ENCODE assay signal across 9 cellular contexts in genomic region chr14:21525995-21526671, GRCh38. TPM values are rescaled to one million over a fixed set of nuclear protein-coding genes. Genes with fewer than 3 reads are reported as not detected.
DNase-seq lines count a peak whose midpoint lies in the region; ATAC-seq, FAIRE-seq and TF ChIP-seq lines count a peak whose summit lies in the region.
"Had no signal": no experiment of that assay in that cellular context is flagged by ENCODE, and none has a peak within 500 bp of the region (broad histone marks: within the 10 kb centered on the region; RNA-seq: fewer than 3 reads in every experiment).

SALL2 (minus strand) TSS chr14:21526346; CDS start chr14:21526127, 219 bp downstream.

- H2BK120ac ChIP-seq in H1 (replicated peaks; ENCODE audit: low read depth, low read length) (peak within 1 kb of the TSS; percentile 91), mesenchymal stem cell (ENCODE audit: low read depth, low read length) (peak within 1 kb of the TSS; percentile 12)

- H2BK15ac ChIP-seq in H1 (ENCODE audit: low read length) (peak within 1 kb of the TSS; percentile 67; the same call in 1 of the 2 replicates), mesenchymal stem cell (ENCODE audit: low read depth, poor library complexity, severe bottlenecking) (no peak within 1 kb of the TSS)

- H3K4me3 ChIP-seq in H1 (ENCODE audit: extremely low read depth in 1 of 4, insufficient read depth in 2 of 4, low read depth in 3 of 4, low read length in 4 of 4) (peak within 1 kb of the TSS; percentile 50 to 82 (median 71)), mesenchymal stem cell (ENCODE audit: insufficient read depth in 1 of 2, low read depth in 1 of 2, low read length in 2 of 2) (peak within 1 kb of the TSS; percentile 75 to 76)

- no peaks in the 10 kb centered on the region for H3K27me3 ChIP-seq in H1 (replicated peaks in 1 of 4; ENCODE audit: control insufficient read depth in 3 of 4, extremely low read depth in 1 of 4, insufficient read depth in 3 of 4, low read length in 3 of 4)
- H3K27me3 ChIP-seq in mesenchymal stem cell (ENCODE audit: control insufficient read depth in 1 of 2, insufficient read depth in 1 of 2, low read length in 2 of 2) = peaks cover 7 to 25% of the 10 kb centered on the region in 2 experiments

- H3K14ac ChIP-seq in H1 (ENCODE audit: insufficient read length) = peak within 1 kb of the TSS; percentile 34
- H3K14ac ChIP-seq in mesenchymal stem cell (ENCODE audit: low read length in 2 of 2) = peak within 1 kb of the TSS in 1 of 2 experiments; percentile 68

- peak within 1 kb of the TSS; percentile 78 for H3K56ac ChIP-seq in H1 (replicated peaks; ENCODE audit: insufficient read length, low read depth, low read length)

- peaks cover 1 to 30% of the 10 kb centered on the region in 2 experiments for H4K20me1 ChIP-seq in H1 (replicated peaks in 1 of 2; ENCODE audit: control insufficient read depth in 1 of 2, insufficient read depth in 2 of 2, low read length in 2 of 2)

- H3K4ac ChIP-seq in H1 (replicated peaks; ENCODE audit: insufficient read length, low read depth, low read length) (peak within 1 kb of the TSS; percentile 75), mesenchymal stem cell (ENCODE audit: low read depth in 1 of 2, low read length in 2 of 2) (peak within 1 kb of the TSS in 1 of 2 experiments; percentile 81)

- no peak for FAIRE-seq in H1 (lab: Jason Lieb, UNC)
- FAIRE-seq: G401.6 had no signal

- peaks cover 14 to 69% (median 42%) of the 10 kb centered on the region in 4 experiments for H3K4me1 ChIP-seq in H1 (replicated peaks in 1 of 4; ENCODE audit: control insufficient read depth in 3 of 4, insufficient read depth in 4 of 4, low read length in 3 of 4)
- peaks cover 24% of the 10 kb centered on the region for H3K4me1 ChIP-seq in mesenchymal stem cell (ENCODE audit: control insufficient read depth, insufficient read depth, low read depth, low read length)

- H3K36me3 ChIP-seq in H1 (ENCODE audit: control insufficient read depth in 2 of 4, insufficient read depth in 4 of 4, low read length in 3 of 4) (peaks cover 24 to 67% (median 36%) of the 10 kb centered on the region in 4 experiments), mesenchymal stem cell (ENCODE audit: control insufficient read depth in 1 of 2, insufficient read depth in 2 of 2, low read depth in 1 of 2, low read length in 2 of 2) (peaks cover 0 to 30% of the 10 kb centered on the region in 2 experiments)

- H2AFZ ChIP-seq in H1 (ENCODE audit: low read length) (no peak within 1 kb of the TSS), mesenchymal stem cell (ENCODE audit: low read depth, low read length) (peak within 1 kb of the TSS; percentile 68)

- DNase-seq in ACHN = peak; percentile 68
- DNase-seq in NCI-H226 = peak; percentile 26
- peak; percentile 37 to 50 for DNase-seq in activated CD8-positive, alpha-beta memory T cell treated with anti-CD3 and anti-CD28 coated beads for 4 hours (ENCODE audit: low read depth in 2 of 2)
- DNase-seq in H1 (ENCODE audit: low read depth in 1 of 2, low spot score in 2 of 2) = peak; percentile 93 to 97
- peak; percentile 74 for DNase-seq in mesenchymal stem cell
- peak; percentile 45 for DNase-seq in stimulated activated CD8-positive, alpha-beta memory T cell treated with anti-CD3 and anti-CD28 coated beads, Interleukin-12 subunit alpha, Interleukin-12 subunit beta, amount 100 ng/mL, for 24 hours (ENCODE audit: extremely low read depth)
- no peak for DNase-seq in SIG-M5 treated with dmso at 0.1 percent for 504 hours (lab: John Stamatoyannopoulos, UW; ENCODE audit: unreplicated experiment)

- H3K23ac ChIP-seq in H1 (ENCODE audit: insufficient read length) = no peak within 1 kb of the TSS
- no peak within 1 kb of the TSS for H3K23ac ChIP-seq in mesenchymal stem cell (ENCODE audit: low read length in 2 of 2)

- H4K91ac ChIP-seq in H1 (replicated peaks; ENCODE audit: insufficient read length, low read length) (peak within 1 kb of the TSS; percentile 96), mesenchymal stem cell (ENCODE audit: low read length) (peak within 1 kb of the TSS; percentile 27)

- peak within 1 kb of the TSS; percentile 90 for H4K8ac ChIP-seq in H1 (ENCODE audit: extremely low read depth, insufficient read depth, low read length)
- peak within 1 kb of the TSS; percentile 68 for H4K8ac ChIP-seq in mesenchymal stem cell (ENCODE audit: low read length)

- H2BK12ac ChIP-seq in H1 (ENCODE audit: low read depth, low read length) (peak within 1 kb of the TSS; percentile 99), mesenchymal stem cell (ENCODE audit: low read length in 2 of 2) (no peak within 1 kb of the TSS)

- POLR2A ChIA-PET in H1 (lab: Charles Lee; ENCODE audit: partially characterized antibody) = interaction anchor here (0.6 to 32.5 kb wide), 24 partner anchors 7 to 217 kb away, joined by 3 to 769 read pairs (median 6); partner anchors contain the start of genes METTL3, RAB2B, SALL2 and TOX4

- TF ChIP-seq POLR2A in H1 (IDR thresholded peaks at IDR 0.05; ENCODE audit: control extremely low read depth in 1 of 2, low read depth in 2 of 2, low read length in 2 of 2) = peak; percentile 36 to 85

- H3K9me3 ChIP-seq in H1 (ENCODE audit: insufficient read depth in 2 of 2, low read depth in 1 of 2, low read length in 1 of 2) (no peaks in the 10 kb centered on the region), mesenchymal stem cell (ENCODE audit: control insufficient read depth, low read length) (no peaks in the 10 kb centered on the region)

- 0% methylated on average over 1 of the region's 42 CpGs; no CpG with 5 or more reads in 1 of the 2 experiments for WGBS in H1 (ENCODE audit: extremely low coverage in 1 of 2, insufficient coverage in 1 of 2, insufficient read length in 1 of 2, insufficient replicate concordance in 2 of 2, low coverage in 1 of 2, low lambda C conversion rate in 2 of 2, missing lambda C conversion rate in 1 of 2), 2 experiments
- 0% methylated on average over 22 of the region's 42 CpGs for WGBS in mesenchymal stem cell

- TF ChIP-seq EP300 in H1 (IDR thresholded peaks at IDR 0.05; ENCODE audit: borderline replicate concordance in 1 of 2, low read depth in 2 of 2, low read length in 2 of 2) = peak in 1 of 2 experiments; percentile 87; a peak in 1 of 3 replicates

- TF ChIP-seq CTCF in H1 (IDR thresholded peaks at IDR 0.05; ENCODE audit: control extremely low read depth in 1 of 3, insufficient read depth in 1 of 3, low read depth in 1 of 3, low read length in 3 of 3) = no peak

- peak within 1 kb of the TSS; percentile 97 for H4K5ac ChIP-seq in H1 (ENCODE audit: insufficient read length, low read depth, low read length)

- CTCF ChIA-PET in H1 (lab: Charles Lee; ENCODE audit: partially characterized antibody) = interaction anchor here (0.7 to 7.6 kb wide), 14 partner anchors 8 to 88 kb away, joined by 3 to 59 read pairs (median 6); partner anchors contain the start of genes METTL3, RAB2B and TOX4

- H2AK5ac ChIP-seq in H1 (ENCODE audit: low read depth, low read length) = peak within 1 kb of the TSS; percentile 70; the same call in 1 of the 2 replicates
- peak within 1 kb of the TSS; percentile 91 for H2AK5ac ChIP-seq in mesenchymal stem cell (ENCODE audit: low read length, severe bottlenecking)

- peak within 1 kb of the TSS; percentile 97 for H2BK5ac ChIP-seq in H1 (ENCODE audit: low read depth, low read length)
- peak within 1 kb of the TSS; percentile 53 for H2BK5ac ChIP-seq in mesenchymal stem cell (ENCODE audit: low read depth, low read length, poor library complexity, severe bottlenecking)

- TF ChIP-seq RAD21 in H1 (IDR thresholded peaks at IDR 0.05 in 1 of 2, conservative IDR thresholded peaks at IDR 0.05 in 1 of 2; ENCODE audit: low read depth in 2 of 2, low read length in 2 of 2) = peak in 1 of 2 experiments; percentile 16; a peak in 1 of 4 replicates

- peaks cover 19 to 78% of the 10 kb centered on the region in 2 experiments for H3K79me2 ChIP-seq in H1 (ENCODE audit: control insufficient read depth in 1 of 2, insufficient read depth in 2 of 2, low read length in 2 of 2)

- H3K9ac ChIP-seq in H1 (replicated peaks in 1 of 4; ENCODE audit: extremely low read depth in 1 of 4, low read depth in 3 of 4, low read length in 3 of 4) (peak within 1 kb of the TSS; percentile 46 to 83 (median 76)), mesenchymal stem cell (ENCODE audit: low read length) (peak within 1 kb of the TSS; percentile 74)

- H3K4me2 ChIP-seq in H1 (ENCODE audit: insufficient read depth in 1 of 2, low read depth in 2 of 2, low read length in 2 of 2) = peak within 1 kb of the TSS; percentile 81 to 87
- H3K4me2 ChIP-seq in mesenchymal stem cell (ENCODE audit: low read length, poor library complexity, severe bottlenecking) = peak within 1 kb of the TSS; percentile 77

- peaks cover 25% of the 10 kb centered on the region for H3K79me1 ChIP-seq in H1 (ENCODE audit: low read depth, low read length)
- peaks cover 37% of the 10 kb centered on the region for H3K79me1 ChIP-seq in mesenchymal stem cell (replicated peaks; ENCODE audit: low read length, poor library complexity, severe bottlenecking)

- peak within 1 kb of the TSS; percentile 73 for H2BK20ac ChIP-seq in H1 (ENCODE audit: low read length)

- H3K18ac ChIP-seq in H1 (ENCODE audit: extremely low read depth, low read length) = peak within 1 kb of the TSS; percentile 99
- peak within 1 kb of the TSS; percentile 47 to 92 for H3K18ac ChIP-seq in mesenchymal stem cell (ENCODE audit: low read depth in 1 of 2, low read length in 2 of 2)

- in situ Hi-C loops in ACHN (cut with HindIII; ENCODE audit: low pct_ligation_motif_present, low pct_unique_long_range_greater_than_20kb, low sequenced_read_pairs) = no loop called here

- peaks cover 14% of the 10 kb centered on the region for H3K23me2 ChIP-seq in H1 (ENCODE audit: low read depth, low read length)

- ATAC-seq in GM21390 (IDR thresholded peaks at IDR 0.05; ENCODE audit: unreplicated experiment) = peak; percentile 62

- H3K27ac ChIP-seq in H1 (ENCODE audit: low read depth, low read length) = peak within 1 kb of the TSS; percentile 90
- H3K27ac ChIP-seq in mesenchymal stem cell (ENCODE audit: low read length, poor library complexity, severe bottlenecking) = peak within 1 kb of the TSS; percentile 69

TF ChIP-seq in H1, 55 proteins besides CTCF, POLR2A, EP300 and RAD21 (continues in another document):
- no peak for TF ChIP-seq BRCA1 (IDR thresholded peaks at IDR 0.05; ENCODE audit: low read depth, low read length)
- no peak for TF ChIP-seq FOSL1 (IDR thresholded peaks at IDR 0.05; ENCODE audit: insufficient read depth, low read depth, low read length)
- no peak for TF ChIP-seq TEAD4 (IDR thresholded peaks at IDR 0.05; ENCODE audit: low read depth, low read length)
- no peak for TF ChIP-seq SP4 (IDR thresholded peaks at IDR 0.05; ENCODE audit: low read length)

RNA-seq across cellular contexts. Expression of gene SALL2, which starts in this region (rescaled TPM):
- 346 and 360 TPM in 2 replicates for total RNA-seq in H1 (2021; fragmentation: NEBNext Ultra II Directional; extraction: Animal tissue kit (Norgen Biotek cat#: 25700))
- polyA plus RNA-seq in H1 (2011; rRNA removed) = 310 and 356 TPM in 2 replicates
- 193 TPM for polyA plus RNA-seq in H1 (2011; cell fraction: cytosol; rRNA removed)
- 292 TPM for polyA plus RNA-seq in H1 (2011; cell fraction: nucleus; rRNA removed)
- 283 to 321 TPM (median 294 TPM) in 4 replicates for polyA plus RNA-seq in H1 (2012, experiment 1 of 2)
- 364 TPM for polyA plus RNA-seq in H1 (2012, experiment 2 of 2)
- polyA plus RNA-seq in H1 (2013, experiment 1 of 2) = 182 TPM
- polyA plus RNA-seq in H1 (2013, experiment 2 of 2) = 177 TPM
- polyA minus RNA-seq in H1 (2011; rRNA and poly(A)+ RNA removed) = 379 and 423 TPM in 2 replicates
- 241 TPM for polyA minus RNA-seq in H1 (2011; cell fraction: cytosol; rRNA and poly(A)+ RNA removed)
- 133 TPM for polyA minus RNA-seq in H1 (2011; cell fraction: nucleus; rRNA and poly(A)+ RNA removed)
- 11.8 TPM for polyA plus RNA-seq in mesenchymal stem cell (2013, experiment 1 of 2)
- 10.2 TPM for polyA plus RNA-seq in mesenchymal stem cell (2013, experiment 2 of 2)
